ENCODE assay signal across 15 cellular contexts in the genomic region with DNA sequence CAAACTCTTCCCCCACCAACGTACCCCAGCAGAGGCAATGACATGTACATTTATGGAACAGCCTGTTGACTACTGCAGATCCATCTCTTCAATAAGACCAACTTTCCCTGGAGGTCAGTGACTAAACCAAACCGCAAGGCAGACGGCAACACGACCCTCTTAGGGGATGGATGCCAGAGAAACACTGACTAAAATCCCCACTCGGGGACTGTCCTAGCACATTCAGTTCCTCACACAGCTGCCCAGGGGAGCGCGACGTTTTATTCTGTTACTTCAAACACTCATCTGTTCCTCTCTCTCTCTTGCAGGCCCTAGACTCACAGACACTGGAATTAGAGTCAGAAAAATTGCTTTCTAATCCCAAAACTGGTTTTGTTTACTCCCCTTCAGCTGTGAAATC.
DNase-seq lines count a peak whose midpoint lies in the region; ATAC-seq, FAIRE-seq and TF ChIP-seq lines count a peak whose summit lies in the region.
"Had no signal": no experiment of that assay in that cellular context is flagged by ENCODE, and none has a peak within 500 bp of the region (broad histone marks: within the 10 kb centered on the region; RNA-seq: fewer than 3 reads in every experiment).

No MANE protein-coding gene starts in this region.

- no peaks in the 10 kb centered on the region for H4K20me1 ChIP-seq in K562 (replicated peaks; ENCODE audit: control insufficient read depth, insufficient read depth, low read length)

- no TSS peak for BruUV-seq in K562 (replicated peaks; lab: Mats Ljungman, UMichigan)

- H3K4me3 ChIP-seq in K562: no peak overlapping the region
- H3K4me3 ChIP-seq: hepatocyte had no signal

- no peaks in the 10 kb centered on the region for H3K9me1 ChIP-seq in K562 (ENCODE audit: control insufficient read depth, insufficient read depth, low read length)

- in situ Hi-C loops in K562 (cut with MboI): no loop called here

- no peaks in the 10 kb centered on the region; a peak in 1 of 5 replicates for H3K4me1 ChIP-seq in K562 (replicated peaks in 1 of 2; ENCODE audit: control insufficient read depth in 2 of 2, insufficient read depth in 2 of 2, low read length in 2 of 2)

- CTCF ChIA-PET in K562 (lab: Yijun Ruan, JAX; ENCODE audit: low intra/inter-chr PET ratio): interaction anchor here (1.2 to 4.3 kb wide), 2 partner anchors 27 to 181 kb away, joined by 3 to 72 read pairs; no protein-coding TSS in a partner anchor

- TF ChIP-seq CTCF in K562 (IDR thresholded peaks at IDR 0.05 in 2 of 3, conservative IDR thresholded peaks at IDR 0.05 in 1 of 3; ENCODE audit: insufficient read depth in 2 of 3, low read depth in 1 of 3, low read length in 3 of 3): no peak

- POLR2A ChIA-PET in K562 (lab: Yijun Ruan, JAX): interaction anchor here (0.9 kb wide), 1 partner anchor 269 kb away, joined by 3 read pairs; no protein-coding TSS in a partner anchor

- TF ChIP-seq POLR2A in K562 (conservative IDR thresholded peaks at IDR 0.05): no peak

- FAIRE-seq in K562 (lab: Jason Lieb, UNC): no peak

- H3K27ac ChIP-seq in K562 (ENCODE audit: extremely low read depth, low read depth, low read length): no peak overlapping the region
- H3K27ac ChIP-seq: hepatocyte, KMS-11 had no signal

- no peak overlapping the region for H2AFZ ChIP-seq in K562 (ENCODE audit: low read depth, low read length)
- H2AFZ ChIP-seq: hepatocyte had no signal

- no peaks in the 10 kb centered on the region for H3K36me3 ChIP-seq in K562 (ENCODE audit: control insufficient read depth, insufficient read depth, low read length)

- intact Hi-C loops in K562 (cut with micrococcal nuclease): loop anchor here (5.0 kb wide), 1 partner anchor 615 kb away; no protein-coding TSS in a partner anchor
- intact Hi-C loops in sciatic nerve (cut with DNase I): no loop called here

- 0 out of 3 replicates have a peak, but pooled peaks have one; percentile 45 for ATAC-seq in K562
- peak; percentile 85 for ATAC-seq in sciatic nerve
- ATAC-seq in HG03571 (IDR thresholded peaks at IDR 0.05; ENCODE audit: unreplicated experiment): no peak
- ATAC-seq: activated CD8-positive, alpha-beta memory T cell treated with anti-CD3 and anti-CD28 coated beads, Interleukin-2, amount 10 ng/mL, durations not matched to agents 7 days and 5 days had no signal

- no peak overlapping the region for H3K9ac ChIP-seq in K562 (ENCODE audit: insufficient read depth in 1 of 2, low read depth in 2 of 2, low read length in 2 of 2)
- H3K9ac ChIP-seq: KMS-11 had no signal

- H3K9me3 ChIP-seq in K562 (replicated peaks; ENCODE audit: control insufficient read depth, insufficient read depth, low read depth, low read length): no peaks in the 10 kb centered on the region

- DNase-seq in EL (peak; percentile 34), HT1080 (ENCODE audit: low read depth) (peak; percentile 22), K562 (ENCODE audit: extremely low read depth in 1 of 4, low spot score in 3 of 4) (no peak), sciatic nerve (ENCODE audit: low spot score) (no peak), hypothalamus (lab: John Stamatoyannopoulos, UW) (no peak), NCI-H69 (lab: John Stamatoyannopoulos, UW) (no peak)
- DNase-seq: activated CD8-positive, alpha-beta memory T cell treated with anti-CD3 and anti-CD28 coated beads, Interleukin-2, amount 10 ng/mL, durations not matched to agents 7 days and 5 days; amniotic stem cell; effector memory CD4-positive, alpha-beta T cell; NCI-H1105 treated with DMSO at 0.1 percent for 48 hours; NCI-H748 treated with DMSO at 0.1 percent for 48 hours; T1000 had no signal

- TF ChIP-seq RAD21 in K562 (CRISPR knock-in tag; conservative IDR thresholded peaks at IDR 0.05 in 1 of 2, IDR thresholded peaks at IDR 0.05 in 1 of 2): no peak

- WGBS in K562 (ENCODE audit: insufficient coverage, low coverage, missing lambda C conversion rate): 9% methylated on average over 8 of the region's 8 CpGs

- H3K4me2 ChIP-seq in K562 (ENCODE audit: insufficient read depth, low read length): no peak overlapping the region
- H3K4me2 ChIP-seq: hepatocyte, KMS-11 had no signal

- peaks cover 5 to 11% of the 10 kb centered on the region in 2 experiments; a peak in 4 of 5 replicates for H3K27me3 ChIP-seq in K562 (ENCODE audit: control insufficient read depth in 2 of 2, insufficient read depth in 2 of 2, low read length in 2 of 2)

- TF ChIP-seq EP300 in K562 (IDR thresholded peaks at IDR 0.05; ENCODE audit: low read length): no peak

- no peaks in the 10 kb centered on the region for H3K79me2 ChIP-seq in K562 (ENCODE audit: control insufficient read depth, insufficient read depth, low read length)
- H3K79me2 ChIP-seq: hepatocyte had no signal

TF ChIP-seq in K562, 482 proteins besides CTCF, POLR2A, EP300 and RAD21:
- TF ChIP-seq GATA2 (CRISPR knock-in tag; IDR thresholded peaks at IDR 0.05): 0 out of 2 replicates have a peak, but pooled peaks have one; percentile 12
- TF ChIP-seq TFAM (CRISPR knock-in tag; conservative IDR thresholded peaks at IDR 0.05): no peak

Comparison
In these comparisons a context has a peak if more than half of its experiments do, and no peak if none do; other contexts are left out.
1. DNase-seq: peak in EL (single experiment) and HT1080 (single experiment); none in K562 (0 of 4), sciatic nerve (single experiment), hypothalamus (0 of 51) and NCI-H69 (single experiment).